ENCODE assay signal across 8 cellular contexts in genomic region chr17:51166987-51167931, GRCh38. TPM values are rescaled to one million over a fixed set of nuclear protein-coding genes. Genes with fewer than 3 reads are reported as not detected.
DNase-seq lines count a peak whose midpoint lies in the region; ATAC-seq and TF ChIP-seq lines count a peak whose summit lies in the region.

No MANE protein-coding gene starts in this region.

- peak overlapping the region; percentile 84 for H3K4me3 Mint-ChIP-seq in activated CD8-positive, alpha-beta T cell treated with anti-CD3 and anti-CD28 coated beads for 36 hours

- CTCF ChIA-PET in activated CD8-positive, alpha-beta T cell treated with anti-CD3 and anti-CD28 coated beads for 36 hours (lab: Charles Lee), result interaction anchor here (1.3 to 1.5 kb wide), 2 partner anchors 12 to 14 kb away, joined by 3 to 4 read pairs; partner anchors contain the start of gene NME1

- H3K4me1 Mint-ChIP-seq in activated CD8-positive, alpha-beta T cell treated with anti-CD3 and anti-CD28 coated beads for 36 hours (ENCODE audit: low read depth), result peaks cover 31% of the 10 kb centered on the region

- H3K9me3 Mint-ChIP-seq in activated CD8-positive, alpha-beta T cell treated with anti-CD3 and anti-CD28 coated beads for 36 hours, result no peaks in the 10 kb centered on the region

- DNase-seq in AG08395 (ENCODE audit: low spot score) (peak; percentile 80), NCI-H69 (lab: John Stamatoyannopoulos, UW) (peak; percentile 78)
- peak; percentile 70 for DNase-seq in activated CD8-positive, alpha-beta T cell treated with anti-CD3 and anti-CD28 coated beads for 36 hours
- DNase-seq in stimulated activated CD8-positive, alpha-beta memory T cell treated with anti-CD3 and anti-CD28 coated beads, Interleukin-7, amount 100 ng/mL, for 1 hour (ENCODE audit: low read depth in 2 of 2), result peak; percentile 18 to 44

- peaks cover 57% of the 10 kb centered on the region for H3K36me3 Mint-ChIP-seq in activated CD8-positive, alpha-beta T cell treated with anti-CD3 and anti-CD28 coated beads for 36 hours (ENCODE audit: low read depth)

- peak; percentile 96 for TF ChIP-seq CTCF in activated CD8-positive, alpha-beta T cell treated with anti-CD3 and anti-CD28 coated beads for 36 hours (IDR thresholded peaks at IDR 0.05)

- H3K27ac ChIP-seq in mucosa of rectum (ENCODE audit: low read depth in 2 of 2, low read length in 2 of 2), result peak overlapping the region; percentile 91 to 96

- intact Hi-C loops in activated CD8-positive, alpha-beta T cell treated with anti-CD3 and anti-CD28 coated beads for 36 hours (cut with micrococcal nuclease), result no loop called here

- H3K4me1 ChIP-seq in endocrine pancreas (ENCODE audit: control insufficient read depth, insufficient read depth, low read length) (no peaks in the 10 kb centered on the region), mucosa of rectum (ENCODE audit: control insufficient read depth in 2 of 2, insufficient read depth in 2 of 2, low read length in 2 of 2) (peaks cover 15 to 18% of the 10 kb centered on the region in 2 donors)

- no peaks in the 10 kb centered on the region for H3K27me3 ChIP-seq in endocrine pancreas (ENCODE audit: control insufficient read depth, insufficient read depth, low read length)
- no peaks in the 10 kb centered on the region for H3K27me3 ChIP-seq in mucosa of rectum (ENCODE audit: control insufficient read depth in 2 of 2, insufficient read depth in 2 of 2, low read length in 2 of 2)

- H3K27ac Mint-ChIP-seq in activated CD8-positive, alpha-beta T cell treated with anti-CD3 and anti-CD28 coated beads for 36 hours, result peak overlapping the region; percentile 89

- H3K9me3 ChIP-seq in endocrine pancreas (ENCODE audit: control insufficient read depth, low read length) (no peaks in the 10 kb centered on the region), mucosa of rectum (ENCODE audit: control insufficient read depth in 2 of 2, low read length in 2 of 2) (no peaks in the 10 kb centered on the region)

- peak overlapping the region; percentile 60 for H3K9ac ChIP-seq in endocrine pancreas (ENCODE audit: control insufficient read depth, insufficient read depth, low read length)
- peak overlapping the region; percentile 75 to 97 for H3K9ac ChIP-seq in mucosa of rectum (ENCODE audit: low read depth in 1 of 2, low read length in 2 of 2)

- H3K36me3 ChIP-seq in endocrine pancreas (ENCODE audit: control insufficient read depth, insufficient read depth, low read length) (no peaks in the 10 kb centered on the region), mucosa of rectum (ENCODE audit: control insufficient read depth in 2 of 2, insufficient read depth in 2 of 2, low read length in 2 of 2) (peaks cover 7 to 18% of the 10 kb centered on the region in 2 donors)

- POLR2A ChIA-PET in activated CD8-positive, alpha-beta T cell treated with anti-CD3 and anti-CD28 coated beads for 36 hours (lab: Charles Lee), result interaction anchor here (5.6 kb wide), 1 partner anchor 12 kb away, joined by 71 read pairs; the partner anchor contains the start of gene NME1

- H3K4me3 ChIP-seq in endocrine pancreas (ENCODE audit: control insufficient read depth, insufficient read depth, low read length) (no peak overlapping the region), mucosa of rectum (ENCODE audit: low read length in 2 of 2) (peak overlapping the region; percentile 89 to 90)

- no peaks in the 10 kb centered on the region for H3K27me3 Mint-ChIP-seq in activated CD8-positive, alpha-beta T cell treated with anti-CD3 and anti-CD28 coated beads for 36 hours

- ATAC-seq in GM18867 (IDR thresholded peaks at IDR 0.05; ENCODE audit: unreplicated experiment) (peak; percentile 45), HG03103 (IDR thresholded peaks at IDR 0.05; ENCODE audit: low read depth, unreplicated experiment) (peak; percentile 43)
- ATAC-seq in activated CD8-positive, alpha-beta T cell treated with anti-CD3 and anti-CD28 coated beads for 36 hours, result peak; percentile 55

RNA-seq across cellular contexts. Expression of gene NME2, which starts 1.0 kb away (rescaled TPM):
- 100 to 1,000 TPM; 927 to 948 TPM for total RNA-seq in activated CD8-positive, alpha-beta T cell treated with anti-CD3 and anti-CD28 coated beads for 36 hours

RNA-seq across cellular contexts. Expression of gene NME1, which starts 13.9 kb away (rescaled TPM):
- 100 to 1,000 TPM; 296 to 301 TPM for total RNA-seq in activated CD8-positive, alpha-beta T cell treated with anti-CD3 and anti-CD28 coated beads for 36 hours

RNA-seq across cellular contexts. Expression of gene SPAG9, which starts 46.6 kb away (rescaled TPM):
- 10 to 100 TPM; 54.3 to 59.8 TPM for total RNA-seq in activated CD8-positive, alpha-beta T cell treated with anti-CD3 and anti-CD28 coated beads for 36 hours
